In the genomic region with DNA sequence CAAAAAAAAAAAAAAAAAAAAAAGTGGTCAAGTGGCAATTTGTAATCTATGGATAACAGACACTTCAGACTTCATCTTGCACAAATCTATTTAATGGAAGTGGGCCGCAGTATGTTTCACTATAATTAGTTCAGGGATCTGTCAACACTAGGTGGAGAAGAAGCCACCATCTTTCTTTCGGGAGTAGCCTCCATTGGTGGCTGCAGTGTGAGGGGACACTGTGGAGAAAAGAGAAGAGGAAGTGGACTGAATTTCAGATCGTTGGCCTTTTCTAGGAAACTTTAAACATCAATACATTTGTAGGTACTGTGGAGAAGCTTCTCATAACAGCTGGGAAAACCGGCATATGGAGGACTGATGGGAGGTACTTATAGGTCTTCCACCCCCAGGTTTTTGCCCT, we compare ENCODE assay signal across 17 cellular contexts.
"Had no signal": no experiment of that assay in that cellular context is flagged by ENCODE, and none has a peak within 500 bp of the region (broad histone marks: within the 10 kb centered on the region; RNA-seq: fewer than 3 reads in every experiment).

No MANE protein-coding gene starts in this region.

- DNase-seq: activated CD4-positive, alpha-beta T cell treated with anti-CD3 and anti-CD28 coated beads for 48 hours; activated CD8-positive, alpha-beta memory T cell treated with anti-CD3 and anti-CD28 coated beads, Interleukin-2, amount 50 U/mL, for 48 hours; activated CD8-positive, alpha-beta T cell treated with anti-CD3 and anti-CD28 coated beads, Interleukin-2, amount 10 ng/mL, durations not matched to agents 7 days and 5 days; activated naive CD4-positive, alpha-beta T cell; adrenal gland; caudate nucleus; colonic mucosa; foreskin keratinocyte; head of caudate nucleus; left colon; mucosa of descending colon; stimulated activated CD4-positive, alpha-beta T cell treated with anti-CD3 and anti-CD28 coated beads, Interleukin-4, amount 100 ng/mL, for 1 hour; stimulated activated CD8-positive, alpha-beta memory T cell treated with anti-CD3 and anti-CD28 coated beads, Interleukin-4, amount 100 ng/mL, for 48 hours; stimulated activated naive CD8-positive, alpha-beta T cell treated with anti-CD3 and anti-CD28 coated beads, Interleukin-15, Interleukin-2, amounts not matched to agents 100 U/mL and 50 U/mL, for 24 hours had no signal

- H3K27ac Mint-ChIP-seq: activated CD8-positive, alpha-beta T cell treated with anti-CD3 and anti-CD28 coated beads, Interleukin-2, amount 10 ng/mL, durations not matched to agents 7 days and 5 days; nephron had no signal

- H3K27me3 ChIP-seq: adrenal gland, colonic mucosa, suprapubic skin had no signal

- H3K4me3 Mint-ChIP-seq: activated CD8-positive, alpha-beta T cell treated with anti-CD3 and anti-CD28 coated beads, Interleukin-2, amount 10 ng/mL, durations not matched to agents 7 days and 5 days had no signal

- H3K9me3 Mint-ChIP-seq: nephron had no signal

- H3K4me1 Mint-ChIP-seq: nephron had no signal

- H3K4me1 ChIP-seq: colonic mucosa, foreskin keratinocyte had no signal

- H3K36me3 ChIP-seq: adrenal gland, colonic mucosa, suprapubic skin had no signal

- ATAC-seq: activated CD8-positive, alpha-beta T cell treated with anti-CD3 and anti-CD28 coated beads, Interleukin-2, amount 10 ng/mL, durations not matched to agents 7 days and 5 days; foreskin keratinocyte; left colon; mucosa of descending colon; stimulated activated naive CD8-positive, alpha-beta T cell treated with anti-CD3 and anti-CD28 coated beads, Interleukin-15, Interleukin-2, amounts not matched to agents 100 U/mL and 50 U/mL, for 24 hours had no signal

- H3K4me3 ChIP-seq: adrenal gland, colonic mucosa, lung, mucosa of descending colon, suprapubic skin had no signal

- H3K27ac ChIP-seq: adrenal gland, colonic mucosa, foreskin keratinocyte, suprapubic skin had no signal

- H3K9me3 ChIP-seq: adrenal gland, colonic mucosa, mucosa of descending colon, suprapubic skin had no signal
